In genomic region chr4:38857354-38858096, GRCh38 we compare ENCODE assay signal across 8 cellular contexts. TPM values are rescaled to one million over a fixed set of nuclear protein-coding genes. Genes with fewer than 3 reads are reported as not detected.
DNase-seq lines count a peak whose midpoint lies in the region; ATAC-seq and TF ChIP-seq lines count a peak whose summit lies in the region.

No MANE protein-coding gene starts in this region.

- no peak overlapping the region for H3K4me2 ChIP-seq in GM23338

- intact Hi-C loops in gastrocnemius medialis (cut with DNase I; ENCODE audit: low total_unique reads), result loop anchor here (5.0 kb wide), 2 partner anchors 100 to 665 kb away; no protein-coding TSS in a partner anchor

- H3K79me2 ChIP-seq in GM23338 (replicated peaks; ENCODE audit: insufficient read depth), result no peaks in the 10 kb centered on the region

- peak overlapping the region; percentile 56 for H3K27ac Mint-ChIP-seq in GM23338
- H3K27ac Mint-ChIP-seq in activated CD8-positive, alpha-beta T cell treated with anti-CD3 and anti-CD28 coated beads, Interleukin-2, amount 10 ng/mL, durations not matched to agents 7 days and 5 days, result peak overlapping the region; percentile 86

- H3K4me1 ChIP-seq in GM23338 (ENCODE audit: insufficient read depth), result 0 out of 2 replicates have a peak, but pooled peaks cover 4% of the 10 kb centered on the region
- H3K4me1 ChIP-seq in gastrocnemius medialis, result peaks cover 3 to 8% of the 10 kb centered on the region in 2 donors
- H3K4me1 ChIP-seq in HAP-1, result peaks cover 7% of the 10 kb centered on the region
- peaks cover 7% of the 10 kb centered on the region for H3K4me1 ChIP-seq in effector memory CD4-positive, alpha-beta T cell (ENCODE audit: control insufficient read depth, insufficient read depth, low read length, poor library complexity, severe bottlenecking)

- H3K27me3 ChIP-seq in GM23338 (ENCODE audit: insufficient read depth) (no peaks in the 10 kb centered on the region), gastrocnemius medialis (no peaks in the 10 kb centered on the region), HAP-1 (ENCODE audit: low read depth) (no peaks in the 10 kb centered on the region)
- H3K27me3 ChIP-seq in effector memory CD4-positive, alpha-beta T cell (replicated peaks; ENCODE audit: control insufficient read depth, insufficient read depth, low read length, poor library complexity, severe bottlenecking), result no peaks in the 10 kb centered on the region

- CTCF ChIA-PET in activated CD8-positive, alpha-beta T cell treated with anti-CD3 and anti-CD28 coated beads, Interleukin-2, amount 10 ng/mL, durations not matched to agents 7 days and 5 days (lab: Charles Lee), result interaction anchor here (1.5 to 3.4 kb wide), 5 partner anchors 14 to 115 kb away, joined by 3 to 65 read pairs (median 20); partner anchors contain the start of genes TLR1 and TLR10

- no peaks in the 10 kb centered on the region for H3K9me2 ChIP-seq in GM23338 (ENCODE audit: insufficient read depth)

- TF ChIP-seq CTCF in GM23338 (conservative IDR thresholded peaks at IDR 0.05; ENCODE audit: low read depth in 2 of 2) (no peak), gastrocnemius medialis (IDR thresholded peaks at IDR 0.05 in 4 of 5, conservative IDR thresholded peaks at IDR 0.05 in 1 of 5) (no peak)

- H3K27ac ChIP-seq in GM23338 (ENCODE audit: low read depth), result no peak overlapping the region; the same call in 1 of the 2 replicates
- H3K27ac ChIP-seq in gastrocnemius medialis, result peak overlapping the region; percentile 56 to 60 (median 58)
- H3K27ac ChIP-seq in effector memory CD4-positive, alpha-beta T cell (ENCODE audit: insufficient read depth, low read length, poor library complexity, severe bottlenecking), result no peak overlapping the region

- no peaks in the 10 kb centered on the region for H3K9me3 ChIP-seq in gastrocnemius medialis
- H3K9me3 ChIP-seq in HAP-1, result no peaks in the 10 kb centered on the region
- H3K9me3 ChIP-seq in effector memory CD4-positive, alpha-beta T cell (ENCODE audit: control insufficient read depth, low read length), result no peaks in the 10 kb centered on the region

- TF ChIP-seq POLR2A in gastrocnemius medialis (IDR thresholded peaks at IDR 0.05), result no peak

- ATAC-seq in GM23338 (no peak), gastrocnemius medialis (peak; percentile 83 to 87)
- ATAC-seq in activated CD8-positive, alpha-beta T cell treated with anti-CD3 and anti-CD28 coated beads, Interleukin-2, amount 10 ng/mL, durations not matched to agents 7 days and 5 days, result peak; percentile 27

- no peaks in the 10 kb centered on the region for H3F3A ChIP-seq in GM23338 (replicated peaks; ENCODE audit: low read depth)

- no peaks in the 10 kb centered on the region for H4K20me1 ChIP-seq in GM23338 (replicated peaks; ENCODE audit: insufficient read depth)

- H3K36me3 ChIP-seq in GM23338 (ENCODE audit: insufficient read depth) (no peaks in the 10 kb centered on the region), gastrocnemius medialis (no peaks in the 10 kb centered on the region), HAP-1 (replicated peaks) (no peaks in the 10 kb centered on the region)
- no peaks in the 10 kb centered on the region for H3K36me3 ChIP-seq in effector memory CD4-positive, alpha-beta T cell (ENCODE audit: control insufficient read depth, insufficient read depth, low read length)

- H3K4me3 ChIP-seq in GM23338 (no peak overlapping the region), gastrocnemius medialis (no peak overlapping the region), HAP-1 (no peak overlapping the region)
- no peak overlapping the region for H3K4me3 ChIP-seq in effector memory CD4-positive, alpha-beta T cell (ENCODE audit: insufficient read depth, low read depth, low read length, poor library complexity, severe bottlenecking)

- no peaks in the 10 kb centered on the region for H3K36me3 Mint-ChIP-seq in GM23338 (ENCODE audit: low read depth)
- H3K36me3 Mint-ChIP-seq in activated CD8-positive, alpha-beta T cell treated with anti-CD3 and anti-CD28 coated beads, Interleukin-2, amount 10 ng/mL, durations not matched to agents 7 days and 5 days (ENCODE audit: low read depth), result no peaks in the 10 kb centered on the region

- peaks cover 8% of the 10 kb centered on the region for H3K27me3 Mint-ChIP-seq in GM23338 (ENCODE audit: insufficient read depth, low read depth, poor library complexity)
- peaks cover 5% of the 10 kb centered on the region for H3K27me3 Mint-ChIP-seq in activated CD8-positive, alpha-beta T cell treated with anti-CD3 and anti-CD28 coated beads, Interleukin-2, amount 10 ng/mL, durations not matched to agents 7 days and 5 days (ENCODE audit: low read depth)

- H3K4me3 Mint-ChIP-seq in GM23338, result no peak overlapping the region
- peak overlapping the region; percentile 83 for H3K4me3 Mint-ChIP-seq in activated CD8-positive, alpha-beta T cell treated with anti-CD3 and anti-CD28 coated beads, Interleukin-2, amount 10 ng/mL, durations not matched to agents 7 days and 5 days

- peak; percentile 94 for DNase-seq in ELR (ENCODE audit: low read depth)
- no peak for DNase-seq in GM23338 (ENCODE audit: low spot score)
- peak; percentile 86 for DNase-seq in LHCN-M2 (ENCODE audit: low read depth)
- DNase-seq in activated CD8-positive, alpha-beta T cell treated with anti-CD3 and anti-CD28 coated beads, Interleukin-2, amount 10 ng/mL, durations not matched to agents 7 days and 5 days, result peak; percentile 33
- peak; percentile 83 for DNase-seq in foreskin melanocyte
- DNase-seq in gastrocnemius medialis, result peak in 1 of 2 donors; percentile 43
- DNase-seq in HAP-1 (ENCODE audit: low spot score in 2 of 2), result no peak
- no peak for DNase-seq in effector memory CD4-positive, alpha-beta T cell

- H2AFZ ChIP-seq in GM23338, result peak overlapping the region; percentile 76; the same call in 1 of the 2 replicates

- no peaks in the 10 kb centered on the region for H3K9me3 Mint-ChIP-seq in GM23338
- H3K9me3 Mint-ChIP-seq in activated CD8-positive, alpha-beta T cell treated with anti-CD3 and anti-CD28 coated beads, Interleukin-2, amount 10 ng/mL, durations not matched to agents 7 days and 5 days (ENCODE audit: insufficient read depth), result no peaks in the 10 kb centered on the region

- peaks cover 17% of the 10 kb centered on the region for H3K4me1 Mint-ChIP-seq in GM23338
- H3K4me1 Mint-ChIP-seq in activated CD8-positive, alpha-beta T cell treated with anti-CD3 and anti-CD28 coated beads, Interleukin-2, amount 10 ng/mL, durations not matched to agents 7 days and 5 days (ENCODE audit: low read depth), result peaks cover 42% of the 10 kb centered on the region

- in situ Hi-C loops in gastrocnemius medialis (cut with MboI; ENCODE audit: low sequenced_read_pairs in 4 of 4) (loop anchor here in 2 of 4 donors (5.0 kb wide), 2 partner anchors 95 to 100 kb away; no protein-coding TSS in a partner anchor), HAP-1 (cut with MboI; ENCODE audit: low sequenced_read_pairs) (no loop called here)

- POLR2A ChIA-PET in activated CD8-positive, alpha-beta T cell treated with anti-CD3 and anti-CD28 coated beads, Interleukin-2, amount 10 ng/mL, durations not matched to agents 7 days and 5 days (lab: Charles Lee), result no interaction called here

RNA-seq across cellular contexts. Expression of gene TLR6, which starts 0.9 kb away (rescaled TPM):
- 0.14 TPM in 1 of 2 replicates, not detected in the other for total RNA-seq in GM23338 (2014; rRNA removed; shearing (Covaris generic))
- polyA plus RNA-seq in GM23338 (2016; fragmentation: Nextera tagmentation; extraction: Ambion mirVana), result not detected in 2 replicates
- total RNA-seq in LHCN-M2 (2014; rRNA removed) (2.9 and 3.7 TPM in 2 replicates), gastrocnemius medialis (under 1 TPM; 0.29 to 0.75 (median 0.48) TPM)
- 0.49 TPM for polyA plus RNA-seq in LHCN-M2 (2012)
- 1 to 10 TPM; 3.1 to 3.2 TPM for total RNA-seq in activated CD8-positive, alpha-beta T cell treated with anti-CD3 and anti-CD28 coated beads, Interleukin-2, amount 10 ng/mL, durations not matched to agents 7 days and 5 days

RNA-seq across cellular contexts. Expression of gene FAM114A1, which starts 10.1 kb away (rescaled TPM):
- 14.5 and 20.3 TPM in 2 replicates for total RNA-seq in GM23338 (2014; rRNA removed; shearing (Covaris generic))
- polyA plus RNA-seq in GM23338 (2016; fragmentation: Nextera tagmentation; extraction: Ambion mirVana), result 11.2 and 13.0 TPM in 2 replicates
- total RNA-seq in LHCN-M2 (2014; rRNA removed) (208 and 240 TPM in 2 replicates), gastrocnemius medialis (10 to 100 TPM; 23.2 to 47.5 (median 27.4) TPM)
- 107 TPM for polyA plus RNA-seq in LHCN-M2 (2012)
- under 1 TPM; 0.50 to 0.60 TPM for total RNA-seq in activated CD8-positive, alpha-beta T cell treated with anti-CD3 and anti-CD28 coated beads, Interleukin-2, amount 10 ng/mL, durations not matched to agents 7 days and 5 days

RNA-seq across cellular contexts. Expression of gene TLR1, which starts 52.9 kb away (rescaled TPM):
- total RNA-seq in GM23338 (2014; rRNA removed; shearing (Covaris generic)), result 0.07 TPM in 1 of 2 replicates, not detected in the other
- not detected in 2 replicates for polyA plus RNA-seq in GM23338 (2016; fragmentation: Nextera tagmentation; extraction: Ambion mirVana)
- total RNA-seq in LHCN-M2 (2014; rRNA removed) (2.7 and 2.9 TPM in 2 replicates), gastrocnemius medialis (1 to 10 TPM in 3 of 4 donors, not detected in 1; 1.3 to 2.4 (median 1.5) TPM)
- 0.61 TPM for polyA plus RNA-seq in LHCN-M2 (2012)
- total RNA-seq in activated CD8-positive, alpha-beta T cell treated with anti-CD3 and anti-CD28 coated beads, Interleukin-2, amount 10 ng/mL, durations not matched to agents 7 days and 5 days, result 1 to 10 TPM; 8.1 to 9.6 TPM

Comparison
In these comparisons a context has a peak if more than half of its experiments do, and no peak if none do; other contexts are left out.
1. DNase-seq: peak in ELR (single experiment), LHCN-M2 (single experiment), activated CD8-positive, alpha-beta T cell treated with anti-CD3 and anti-CD28 coated beads, Interleukin-2, amount 10 ng/mL, durations not matched to agents 7 days and 5 days (single experiment) and foreskin melanocyte (single experiment); none in GM23338 (single experiment), HAP-1 (0 of 2) and effector memory CD4-positive, alpha-beta T cell (0 of 3).
2. H3K27ac ChIP-seq: peak in gastrocnemius medialis (4 of 4); none in GM23338 (single experiment) and effector memory CD4-positive, alpha-beta T cell (single experiment).